ENCODE assay signal across 1 cellular context in the genomic region with DNA sequence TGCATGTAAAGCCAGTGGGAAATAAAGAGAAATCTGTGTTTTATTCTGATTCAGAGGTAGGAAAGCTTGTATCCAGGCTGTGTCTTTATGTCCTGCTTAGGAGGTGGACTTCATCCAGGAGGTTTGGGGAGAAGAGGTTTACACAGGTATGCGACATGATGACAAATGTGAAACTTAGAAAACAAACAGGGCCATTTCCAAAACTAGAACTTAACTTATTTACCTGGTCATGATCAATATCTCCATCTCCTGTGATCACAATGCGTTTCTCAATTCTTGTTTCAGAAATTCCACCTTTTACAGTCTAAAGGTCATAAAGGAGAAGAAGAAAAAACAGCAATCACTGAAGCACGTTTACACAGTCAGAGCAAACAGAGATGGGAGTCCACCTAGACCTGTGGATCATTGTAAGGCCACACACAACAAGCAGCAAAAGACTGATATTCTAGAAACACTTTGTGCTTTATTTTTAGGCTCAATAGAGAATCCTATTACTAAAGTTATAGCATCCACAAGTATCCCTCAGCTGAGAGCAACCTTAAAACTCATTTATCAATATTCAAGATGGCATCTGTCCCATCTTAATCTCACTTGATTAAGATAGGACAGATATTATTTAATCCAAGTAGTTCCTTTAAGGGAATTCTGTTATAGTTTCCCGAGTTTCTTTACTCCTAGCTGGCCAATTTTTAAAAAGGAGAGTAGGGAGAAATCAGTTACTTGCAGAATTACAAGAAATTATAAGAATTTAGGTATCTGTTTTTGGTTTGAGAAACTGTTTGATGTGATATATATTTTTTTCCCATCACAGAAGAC.
TF ChIP-seq lines count a peak whose summit lies in the region.

No MANE protein-coding gene starts in this region.

TF ChIP-seq in HepG2, 621 proteins besides CTCF, POLR2A, EP300 and RAD21 (continued from another document and continues in another):
- TF ChIP-seq, protein P1, sequence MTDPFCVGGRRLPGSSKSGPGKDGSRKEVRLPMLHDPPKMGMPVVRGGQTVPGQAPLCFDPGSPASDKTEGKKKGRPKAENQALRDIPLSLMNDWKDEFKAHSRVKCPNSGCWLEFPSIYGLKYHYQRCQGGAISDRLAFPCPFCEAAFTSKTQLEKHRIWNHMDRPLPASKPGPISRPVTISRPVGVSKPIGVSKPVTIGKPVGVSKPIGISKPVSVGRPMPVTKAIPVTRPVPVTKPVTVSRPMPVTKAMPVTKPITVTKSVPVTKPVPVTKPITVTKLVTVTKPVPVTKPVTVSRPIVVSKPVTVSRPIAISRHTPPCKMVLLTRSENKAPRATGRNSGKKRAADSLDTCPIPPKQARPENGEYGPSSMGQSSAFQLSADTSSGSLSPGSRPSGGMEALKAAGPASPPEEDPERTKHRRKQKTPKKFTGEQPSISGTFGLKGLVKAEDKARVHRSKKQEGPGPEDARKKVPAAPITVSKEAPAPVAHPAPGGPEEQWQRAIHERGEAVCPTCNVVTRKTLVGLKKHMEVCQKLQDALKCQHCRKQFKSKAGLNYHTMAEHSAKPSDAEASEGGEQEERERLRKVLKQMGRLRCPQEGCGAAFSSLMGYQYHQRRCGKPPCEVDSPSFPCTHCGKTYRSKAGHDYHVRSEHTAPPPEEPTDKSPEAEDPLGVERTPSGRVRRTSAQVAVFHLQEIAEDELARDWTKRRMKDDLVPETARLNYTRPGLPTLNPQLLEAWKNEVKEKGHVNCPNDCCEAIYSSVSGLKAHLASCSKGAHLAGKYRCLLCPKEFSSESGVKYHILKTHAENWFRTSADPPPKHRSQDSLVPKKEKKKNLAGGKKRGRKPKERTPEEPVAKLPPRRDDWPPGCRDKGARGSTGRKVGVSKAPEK (CRISPR knock-in tag; IDR thresholded peaks at IDR 0.05; ENCODE audit: borderline replicate concordance) = 0 out of 2 replicates have a peak, but pooled peaks have one; percentile 66
- TF ChIP-seq REXO4 (CRISPR knock-in tag; IDR thresholded peaks at IDR 0.05; ENCODE audit: borderline replicate concordance) = no peak
- TF ChIP-seq NFYC (CRISPR knock-in tag; IDR thresholded peaks at IDR 0.05) = peak; percentile 47; the same call in 1 of the 2 replicates
- peak; percentile 97 for TF ChIP-seq SOX13 (IDR thresholded peaks at IDR 0.05)
- TF ChIP-seq SOX13 (CRISPR knock-in tag; conservative IDR thresholded peaks at IDR 0.05 in 1 of 2, IDR thresholded peaks at IDR 0.05 in 1 of 2) = peak in 1 of 2 experiments; percentile 99; a peak in 2 of 4 replicates
- TF ChIP-seq ZNF432 (CRISPR knock-in tag; IDR thresholded peaks at IDR 0.05; ENCODE audit: borderline replicate concordance) = no peak
- TF ChIP-seq ZNF30 (CRISPR knock-in tag; IDR thresholded peaks at IDR 0.05) = no peak
- TF ChIP-seq, protein P2, sequence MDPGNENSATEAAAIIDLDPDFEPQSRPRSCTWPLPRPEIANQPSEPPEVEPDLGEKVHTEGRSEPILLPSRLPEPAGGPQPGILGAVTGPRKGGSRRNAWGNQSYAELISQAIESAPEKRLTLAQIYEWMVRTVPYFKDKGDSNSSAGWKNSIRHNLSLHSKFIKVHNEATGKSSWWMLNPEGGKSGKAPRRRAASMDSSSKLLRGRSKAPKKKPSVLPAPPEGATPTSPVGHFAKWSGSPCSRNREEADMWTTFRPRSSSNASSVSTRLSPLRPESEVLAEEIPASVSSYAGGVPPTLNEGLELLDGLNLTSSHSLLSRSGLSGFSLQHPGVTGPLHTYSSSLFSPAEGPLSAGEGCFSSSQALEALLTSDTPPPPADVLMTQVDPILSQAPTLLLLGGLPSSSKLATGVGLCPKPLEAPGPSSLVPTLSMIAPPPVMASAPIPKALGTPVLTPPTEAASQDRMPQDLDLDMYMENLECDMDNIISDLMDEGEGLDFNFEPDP (CRISPR knock-in tag; conservative IDR thresholded peaks at IDR 0.05) = peak; percentile 82; the same call in 1 of the 2 replicates
- no peak for TF ChIP-seq GZF1 (CRISPR knock-in tag; IDR thresholded peaks at IDR 0.05)
- TF ChIP-seq ZNF547 (CRISPR knock-in tag; IDR thresholded peaks at IDR 0.05) = no peak; the same call in 1 of the 2 replicates
- TF ChIP-seq, protein P3, sequence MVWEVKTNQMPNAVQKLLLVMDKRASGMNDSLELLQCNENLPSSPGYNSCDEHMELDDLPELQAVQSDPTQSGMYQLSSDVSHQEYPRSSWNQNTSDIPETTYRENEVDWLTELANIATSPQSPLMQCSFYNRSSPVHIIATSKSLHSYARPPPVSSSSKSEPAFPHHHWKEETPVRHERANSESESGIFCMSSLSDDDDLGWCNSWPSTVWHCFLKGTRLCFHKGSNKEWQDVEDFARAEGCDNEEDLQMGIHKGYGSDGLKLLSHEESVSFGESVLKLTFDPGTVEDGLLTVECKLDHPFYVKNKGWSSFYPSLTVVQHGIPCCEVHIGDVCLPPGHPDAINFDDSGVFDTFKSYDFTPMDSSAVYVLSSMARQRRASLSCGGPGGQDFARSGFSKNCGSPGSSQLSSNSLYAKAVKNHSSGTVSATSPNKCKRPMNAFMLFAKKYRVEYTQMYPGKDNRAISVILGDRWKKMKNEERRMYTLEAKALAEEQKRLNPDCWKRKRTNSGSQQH (CRISPR knock-in tag; IDR thresholded peaks at IDR 0.05; ENCODE audit: low read depth) = peak; percentile 71; the same call in 1 of the 2 replicates
- peak; percentile 92 for TF ChIP-seq ZSCAN21 (CRISPR knock-in tag; IDR thresholded peaks at IDR 0.05; ENCODE audit: borderline replicate concordance)
- TF ChIP-seq, protein P4, sequence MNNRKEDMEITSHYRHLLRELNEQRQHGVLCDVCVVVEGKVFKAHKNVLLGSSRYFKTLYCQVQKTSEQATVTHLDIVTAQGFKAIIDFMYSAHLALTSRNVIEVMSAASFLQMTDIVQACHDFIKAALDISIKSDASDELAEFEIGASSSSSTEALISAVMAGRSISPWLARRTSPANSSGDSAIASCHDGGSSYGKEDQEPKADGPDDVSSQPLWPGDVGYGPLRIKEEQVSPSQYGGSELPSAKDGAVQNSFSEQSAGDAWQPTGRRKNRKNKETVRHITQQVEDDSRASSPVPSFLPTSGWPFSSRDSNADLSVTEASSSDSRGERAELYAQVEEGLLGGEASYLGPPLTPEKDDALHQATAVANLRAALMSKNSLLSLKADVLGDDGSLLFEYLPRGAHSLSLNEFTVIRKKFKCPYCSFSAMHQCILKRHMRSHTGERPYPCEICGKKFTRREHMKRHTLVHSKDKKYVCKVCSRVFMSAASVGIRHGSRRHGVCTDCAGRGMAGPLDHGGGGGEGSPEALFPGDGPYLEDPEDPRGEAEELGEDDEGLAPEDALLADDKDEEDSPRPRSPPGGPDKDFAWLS (CRISPR knock-in tag; IDR thresholded peaks at IDR 0.05; ENCODE audit: borderline replicate concordance) = no peak
- TF ChIP-seq, protein P5, sequence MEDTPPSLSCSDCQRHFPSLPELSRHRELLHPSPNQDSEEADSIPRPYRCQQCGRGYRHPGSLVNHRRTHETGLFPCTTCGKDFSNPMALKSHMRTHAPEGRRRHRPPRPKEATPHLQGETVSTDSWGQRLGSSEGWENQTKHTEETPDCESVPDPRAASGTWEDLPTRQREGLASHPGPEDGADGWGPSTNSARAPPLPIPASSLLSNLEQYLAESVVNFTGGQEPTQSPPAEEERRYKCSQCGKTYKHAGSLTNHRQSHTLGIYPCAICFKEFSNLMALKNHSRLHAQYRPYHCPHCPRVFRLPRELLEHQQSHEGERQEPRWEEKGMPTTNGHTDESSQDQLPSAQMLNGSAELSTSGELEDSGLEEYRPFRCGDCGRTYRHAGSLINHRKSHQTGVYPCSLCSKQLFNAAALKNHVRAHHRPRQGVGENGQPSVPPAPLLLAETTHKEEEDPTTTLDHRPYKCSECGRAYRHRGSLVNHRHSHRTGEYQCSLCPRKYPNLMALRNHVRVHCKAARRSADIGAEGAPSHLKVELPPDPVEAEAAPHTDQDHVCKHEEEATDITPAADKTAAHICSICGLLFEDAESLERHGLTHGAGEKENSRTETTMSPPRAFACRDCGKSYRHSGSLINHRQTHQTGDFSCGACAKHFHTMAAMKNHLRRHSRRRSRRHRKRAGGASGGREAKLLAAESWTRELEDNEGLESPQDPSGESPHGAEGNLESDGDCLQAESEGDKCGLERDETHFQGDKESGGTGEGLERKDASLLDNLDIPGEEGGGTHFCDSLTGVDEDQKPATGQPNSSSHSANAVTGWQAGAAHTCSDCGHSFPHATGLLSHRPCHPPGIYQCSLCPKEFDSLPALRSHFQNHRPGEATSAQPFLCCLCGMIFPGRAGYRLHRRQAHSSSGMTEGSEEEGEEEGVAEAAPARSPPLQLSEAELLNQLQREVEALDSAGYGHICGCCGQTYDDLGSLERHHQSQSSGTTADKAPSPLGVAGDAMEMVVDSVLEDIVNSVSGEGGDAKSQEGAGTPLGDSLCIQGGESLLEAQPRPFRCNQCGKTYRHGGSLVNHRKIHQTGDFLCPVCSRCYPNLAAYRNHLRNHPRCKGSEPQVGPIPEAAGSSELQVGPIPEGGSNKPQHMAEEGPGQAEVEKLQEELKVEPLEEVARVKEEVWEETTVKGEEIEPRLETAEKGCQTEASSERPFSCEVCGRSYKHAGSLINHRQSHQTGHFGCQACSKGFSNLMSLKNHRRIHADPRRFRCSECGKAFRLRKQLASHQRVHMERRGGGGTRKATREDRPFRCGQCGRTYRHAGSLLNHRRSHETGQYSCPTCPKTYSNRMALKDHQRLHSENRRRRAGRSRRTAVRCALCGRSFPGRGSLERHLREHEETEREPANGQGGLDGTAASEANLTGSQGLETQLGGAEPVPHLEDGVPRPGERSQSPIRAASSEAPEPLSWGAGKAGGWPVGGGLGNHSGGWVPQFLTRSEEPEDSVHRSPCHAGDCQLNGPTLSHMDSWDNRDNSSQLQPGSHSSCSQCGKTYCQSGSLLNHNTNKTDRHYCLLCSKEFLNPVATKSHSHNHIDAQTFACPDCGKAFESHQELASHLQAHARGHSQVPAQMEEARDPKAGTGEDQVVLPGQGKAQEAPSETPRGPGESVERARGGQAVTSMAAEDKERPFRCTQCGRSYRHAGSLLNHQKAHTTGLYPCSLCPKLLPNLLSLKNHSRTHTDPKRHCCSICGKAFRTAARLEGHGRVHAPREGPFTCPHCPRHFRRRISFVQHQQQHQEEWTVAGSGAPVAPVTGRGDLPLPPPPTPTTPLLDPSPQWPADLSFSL (CRISPR knock-in tag; IDR thresholded peaks at IDR 0.05) = peak; percentile 77; the same call in 1 of the 2 replicates
- TF ChIP-seq NFIB (CRISPR knock-in tag; IDR thresholded peaks at IDR 0.05; ENCODE audit: borderline replicate concordance) = no peak
- TF ChIP-seq, protein P6, sequence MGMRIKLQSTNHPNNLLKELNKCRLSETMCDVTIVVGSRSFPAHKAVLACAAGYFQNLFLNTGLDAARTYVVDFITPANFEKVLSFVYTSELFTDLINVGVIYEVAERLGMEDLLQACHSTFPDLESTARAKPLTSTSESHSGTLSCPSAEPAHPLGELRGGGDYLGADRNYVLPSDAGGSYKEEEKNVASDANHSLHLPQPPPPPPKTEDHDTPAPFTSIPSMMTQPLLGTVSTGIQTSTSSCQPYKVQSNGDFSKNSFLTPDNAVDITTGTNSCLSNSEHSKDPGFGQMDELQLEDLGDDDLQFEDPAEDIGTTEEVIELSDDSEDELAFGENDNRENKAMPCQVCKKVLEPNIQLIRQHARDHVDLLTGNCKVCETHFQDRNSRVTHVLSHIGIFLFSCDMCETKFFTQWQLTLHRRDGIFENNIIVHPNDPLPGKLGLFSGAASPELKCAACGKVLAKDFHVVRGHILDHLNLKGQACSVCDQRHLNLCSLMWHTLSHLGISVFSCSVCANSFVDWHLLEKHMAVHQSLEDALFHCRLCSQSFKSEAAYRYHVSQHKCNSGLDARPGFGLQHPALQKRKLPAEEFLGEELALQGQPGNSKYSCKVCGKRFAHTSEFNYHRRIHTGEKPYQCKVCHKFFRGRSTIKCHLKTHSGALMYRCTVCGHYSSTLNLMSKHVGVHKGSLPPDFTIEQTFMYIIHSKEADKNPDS (CRISPR knock-in tag; IDR thresholded peaks at IDR 0.05) = no peak; the same call in 1 of the 2 replicates
- TF ChIP-seq, protein P7, sequence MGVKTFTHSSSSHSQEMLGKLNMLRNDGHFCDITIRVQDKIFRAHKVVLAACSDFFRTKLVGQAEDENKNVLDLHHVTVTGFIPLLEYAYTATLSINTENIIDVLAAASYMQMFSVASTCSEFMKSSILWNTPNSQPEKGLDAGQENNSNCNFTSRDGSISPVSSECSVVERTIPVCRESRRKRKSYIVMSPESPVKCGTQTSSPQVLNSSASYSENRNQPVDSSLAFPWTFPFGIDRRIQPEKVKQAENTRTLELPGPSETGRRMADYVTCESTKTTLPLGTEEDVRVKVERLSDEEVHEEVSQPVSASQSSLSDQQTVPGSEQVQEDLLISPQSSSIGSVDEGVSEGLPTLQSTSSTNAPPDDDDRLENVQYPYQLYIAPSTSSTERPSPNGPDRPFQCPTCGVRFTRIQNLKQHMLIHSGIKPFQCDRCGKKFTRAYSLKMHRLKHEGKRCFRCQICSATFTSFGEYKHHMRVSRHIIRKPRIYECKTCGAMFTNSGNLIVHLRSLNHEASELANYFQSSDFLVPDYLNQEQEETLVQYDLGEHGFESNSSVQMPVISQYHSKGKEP (CRISPR knock-in tag; IDR thresholded peaks at IDR 0.05) = 0 out of 2 replicates have a peak, but pooled peaks have one; percentile 30
- TF ChIP-seq, protein P8, sequence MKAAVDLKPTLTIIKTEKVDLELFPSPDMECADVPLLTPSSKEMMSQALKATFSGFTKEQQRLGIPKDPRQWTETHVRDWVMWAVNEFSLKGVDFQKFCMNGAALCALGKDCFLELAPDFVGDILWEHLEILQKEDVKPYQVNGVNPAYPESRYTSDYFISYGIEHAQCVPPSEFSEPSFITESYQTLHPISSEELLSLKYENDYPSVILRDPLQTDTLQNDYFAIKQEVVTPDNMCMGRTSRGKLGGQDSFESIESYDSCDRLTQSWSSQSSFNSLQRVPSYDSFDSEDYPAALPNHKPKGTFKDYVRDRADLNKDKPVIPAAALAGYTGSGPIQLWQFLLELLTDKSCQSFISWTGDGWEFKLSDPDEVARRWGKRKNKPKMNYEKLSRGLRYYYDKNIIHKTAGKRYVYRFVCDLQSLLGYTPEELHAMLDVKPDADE (CRISPR knock-in tag; IDR thresholded peaks at IDR 0.05) = no peak
- TF ChIP-seq ZNF556 (CRISPR knock-in tag; IDR thresholded peaks at IDR 0.05; ENCODE audit: borderline replicate concordance) = peak; percentile 75; the same call in 1 of the 2 replicates
- TF ChIP-seq ZNF382 (CRISPR knock-in tag; IDR thresholded peaks at IDR 0.05; ENCODE audit: borderline replicate concordance) = no peak
- TF ChIP-seq ZNF296 (CRISPR knock-in tag; conservative IDR thresholded peaks at IDR 0.05) = no peak
- peak; percentile 69; the same call in 1 of the 2 replicates for TF ChIP-seq ZNF160 (CRISPR knock-in tag; IDR thresholded peaks at IDR 0.05)
- no peak; the same call in 1 of the 2 replicates for TF ChIP-seq ARHGAP35 (CRISPR knock-in tag; IDR thresholded peaks at IDR 0.05; ENCODE audit: borderline replicate concordance)
- no peak for TF ChIP-seq ZNF558 (CRISPR knock-in tag; IDR thresholded peaks at IDR 0.05; ENCODE audit: borderline replicate concordance)
- TF ChIP-seq KLF6 (CRISPR knock-in tag; IDR thresholded peaks at IDR 0.05) = peak; percentile 83
- peak; percentile 83 for TF ChIP-seq ZNF430 (CRISPR knock-in tag; IDR thresholded peaks at IDR 0.05)
- no peak for TF ChIP-seq NFE2L1 (CRISPR knock-in tag; IDR thresholded peaks at IDR 0.05; ENCODE audit: borderline replicate concordance)
- no peak for TF ChIP-seq SP1 (IDR thresholded peaks at IDR 0.05)
- 0 out of 2 replicates have a peak, but pooled peaks have one; percentile 18 for TF ChIP-seq SP1 (CRISPR knock-in tag; IDR thresholded peaks at IDR 0.05)
- TF ChIP-seq KDM3A (CRISPR knock-in tag; IDR thresholded peaks at IDR 0.05; ENCODE audit: low read depth) = peak; percentile 95
- TF ChIP-seq, protein P9, sequence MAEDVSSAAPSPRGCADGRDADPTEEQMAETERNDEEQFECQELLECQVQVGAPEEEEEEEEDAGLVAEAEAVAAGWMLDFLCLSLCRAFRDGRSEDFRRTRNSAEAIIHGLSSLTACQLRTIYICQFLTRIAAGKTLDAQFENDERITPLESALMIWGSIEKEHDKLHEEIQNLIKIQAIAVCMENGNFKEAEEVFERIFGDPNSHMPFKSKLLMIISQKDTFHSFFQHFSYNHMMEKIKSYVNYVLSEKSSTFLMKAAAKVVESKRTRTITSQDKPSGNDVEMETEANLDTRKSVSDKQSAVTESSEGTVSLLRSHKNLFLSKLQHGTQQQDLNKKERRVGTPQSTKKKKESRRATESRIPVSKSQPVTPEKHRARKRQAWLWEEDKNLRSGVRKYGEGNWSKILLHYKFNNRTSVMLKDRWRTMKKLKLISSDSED (CRISPR knock-in tag; IDR thresholded peaks at IDR 0.05) = no peak
